In the genomic region with DNA sequence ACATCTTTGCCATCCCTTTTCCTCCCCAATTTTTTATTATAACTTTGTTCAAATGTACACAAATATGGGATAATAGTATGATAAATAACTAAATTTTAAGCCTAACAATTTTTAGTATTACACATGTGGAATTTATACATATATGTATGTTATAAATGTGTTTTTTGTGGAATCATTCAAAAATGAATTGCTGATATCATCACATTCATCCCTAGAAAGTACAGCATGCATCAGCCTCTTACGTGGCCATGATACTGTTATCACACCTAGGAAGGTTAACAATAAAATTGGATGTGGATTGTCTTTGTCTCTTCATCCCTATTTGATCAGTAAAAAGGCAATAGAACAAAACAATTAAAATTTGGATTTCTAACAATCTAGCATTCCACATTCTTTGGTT, we compare ENCODE assay signal across 34 cellular contexts.
DNase-seq lines count a peak whose midpoint lies in the region; ATAC-seq, FAIRE-seq and TF ChIP-seq lines count a peak whose summit lies in the region.
"Had no signal": no experiment of that assay in that cellular context is flagged by ENCODE, and none has a peak within 500 bp of the region (broad histone marks: within the 10 kb centered on the region; RNA-seq: fewer than 3 reads in every experiment).

No MANE protein-coding gene starts in this region.

- H2BK120ac ChIP-seq in IMR-90 (ENCODE audit: low read depth, low read length): no peak overlapping the region; the same call in 1 of the 2 replicates

- H3K9ac ChIP-seq in HepG2 (ENCODE audit: insufficient read depth, low read depth, low read length) (no peak overlapping the region), IMR-90 (ENCODE audit: low read depth, low read length) (no peak overlapping the region), K562 (ENCODE audit: insufficient read depth in 1 of 2, low read depth in 2 of 2, low read length in 2 of 2) (no peak overlapping the region)
- H3K9ac ChIP-seq: BLaER1; BLaER1 treated with 17β-estradiol and CSF1 and Interleukin-3, amounts not matched to agents 10 nM and 100 nM had no signal

- no peak overlapping the region for H2BK5ac ChIP-seq in IMR-90 (ENCODE audit: low read depth, low read length, poor library complexity, severe bottlenecking)

- dilution Hi-C loops in IMR-90 (cut with HindIII; ENCODE audit: low sequenced_read_pairs, unreplicated experiment): no loop called here

- 90% methylated on average over 1 of the region's 1 CpG for WGBS in HepG2 (ENCODE audit: low lambda C conversion rate)
- 63% methylated on average over 1 of the region's 1 CpG for WGBS in right lobe of liver (ENCODE audit: insufficient coverage, low coverage, low lambda C conversion rate, missing lambda C conversion rate)
- WGBS in A549 (ENCODE audit: missing lambda C conversion rate): 30% methylated on average over 1 of the region's 1 CpG
- WGBS in IMR-90 (ENCODE audit: extremely low coverage in 2 of 2, insufficient read length in 1 of 2), 2 experiments: no CpG with 5 or more reads among the region's 1 CpG
- 0% methylated on average over 1 of the region's 1 CpG for WGBS in K562 (ENCODE audit: insufficient coverage, low coverage, missing lambda C conversion rate)

- H2AFZ ChIP-seq in HepG2 (ENCODE audit: low read length) (no peak overlapping the region), IMR-90 (replicated peaks; ENCODE audit: low read length, poor library complexity) (no peak overlapping the region), K562 (ENCODE audit: low read depth, low read length) (no peak overlapping the region)

- no peak overlapping the region for H2AK9ac ChIP-seq in IMR-90 (replicated peaks; ENCODE audit: low read depth, low read length, poor library complexity)

- no peak overlapping the region for H3K18ac ChIP-seq in IMR-90 (ENCODE audit: low read depth, low read length)

- no peak overlapping the region for H3K56ac ChIP-seq in IMR-90 (ENCODE audit: extremely low read depth, insufficient read depth, low read length)

- H3K79me2 ChIP-seq in HepG2 (ENCODE audit: insufficient read depth, low read length): no peaks in the 10 kb centered on the region
- no peaks in the 10 kb centered on the region for H3K79me2 ChIP-seq in K562 (ENCODE audit: control insufficient read depth, insufficient read depth, low read length)

- in situ Hi-C loops in HepG2 (cut with HindIII; ENCODE audit: extremely low pct_ligation_motif_present, low pct_unique_long_range_greater_than_20kb): no loop called here
- in situ Hi-C loops in IMR-90 (cut with MboI; ENCODE audit: low sequenced_read_pairs): loop anchor here (10.0 kb wide), 1 partner anchor 130 kb away; no protein-coding TSS in a partner anchor
- in situ Hi-C loops in K562 (cut with MboI): no loop called here

- no peak overlapping the region for H3K4ac ChIP-seq in IMR-90 (ENCODE audit: low read depth, low read length)

- no peaks in the 10 kb centered on the region for H3K9me3 ChIP-seq in HepG2 (ENCODE audit: low read length)
- no peaks in the 10 kb centered on the region for H3K9me3 ChIP-seq in right lobe of liver
- no peaks in the 10 kb centered on the region for H3K9me3 ChIP-seq in A549
- H3K9me3 ChIP-seq in IMR-90 (ENCODE audit: control insufficient read depth, insufficient read depth, low read length): no peaks in the 10 kb centered on the region
- H3K9me3 ChIP-seq in K562 (replicated peaks; ENCODE audit: control insufficient read depth, insufficient read depth, low read depth, low read length): no peaks in the 10 kb centered on the region
- H3K9me3 ChIP-seq: BE2C; BLaER1; BLaER1 treated with 17β-estradiol and CSF1 and Interleukin-3, amounts not matched to agents 10 nM and 100 nM; Caco-2 had no signal

- H3K36me3 ChIP-seq in HepG2 (replicated peaks in 1 of 2; ENCODE audit: control insufficient read depth in 1 of 2, insufficient read depth in 2 of 2, low read length in 2 of 2) (no peaks in the 10 kb centered on the region), right lobe of liver (no peaks in the 10 kb centered on the region), IMR-90 (ENCODE audit: control insufficient read depth, insufficient read depth, low read length) (no peaks in the 10 kb centered on the region), K562 (ENCODE audit: control insufficient read depth, insufficient read depth, low read length) (no peaks in the 10 kb centered on the region)
- H3K36me3 ChIP-seq: BE2C; BLaER1; BLaER1 treated with 17β-estradiol and CSF1 and Interleukin-3, amounts not matched to agents 10 nM and 100 nM had no signal

- H3K4me2 ChIP-seq in HepG2 (ENCODE audit: low read depth, low read length) (no peak overlapping the region), A549 (no peak overlapping the region), IMR-90 (ENCODE audit: low read depth, low read length) (no peak overlapping the region), K562 (ENCODE audit: insufficient read depth, low read length) (no peak overlapping the region)
- H3K4me2 ChIP-seq: BLaER1; BLaER1 treated with 17β-estradiol and CSF1 and Interleukin-3, amounts not matched to agents 10 nM and 100 nM had no signal

- H3K14ac ChIP-seq in IMR-90 (replicated peaks; ENCODE audit: low read depth, low read length): no peak overlapping the region

- TF ChIP-seq CTCF in HepG2 (CRISPR knock-in tag; IDR thresholded peaks at IDR 0.05): no peak
- no peak for TF ChIP-seq CTCF in right lobe of liver (IDR thresholded peaks at IDR 0.05)
- no peak for TF ChIP-seq CTCF in A549 (IDR thresholded peaks at IDR 0.05)
- no peak for TF ChIP-seq CTCF in IMR-90 (conservative IDR thresholded peaks at IDR 0.05; ENCODE audit: low read depth, low read length)
- TF ChIP-seq CTCF in K562 (IDR thresholded peaks at IDR 0.05 in 2 of 3, conservative IDR thresholded peaks at IDR 0.05 in 1 of 3; ENCODE audit: insufficient read depth in 2 of 3, low read depth in 1 of 3, low read length in 3 of 3): no peak

- H3K4me1 ChIP-seq in HepG2 (ENCODE audit: insufficient read depth, low read length) (peaks cover 44% of the 10 kb centered on the region), right lobe of liver (no peaks in the 10 kb centered on the region), A549 (no peaks in the 10 kb centered on the region), IMR-90 (ENCODE audit: control insufficient read depth, insufficient read depth, low read length) (peaks cover 18% of the 10 kb centered on the region), K562 (replicated peaks in 1 of 2; ENCODE audit: control insufficient read depth in 2 of 2, insufficient read depth in 2 of 2, low read length in 2 of 2) (no peaks in the 10 kb centered on the region)
- H3K4me1 ChIP-seq: BE2C; BLaER1; BLaER1 treated with 17β-estradiol and CSF1 and Interleukin-3, amounts not matched to agents 10 nM and 100 nM had no signal

- no peak overlapping the region for H4K91ac ChIP-seq in IMR-90 (ENCODE audit: insufficient read depth, low read depth, low read length)

- TF ChIP-seq RAD21 in HepG2 (CRISPR knock-in tag; IDR thresholded peaks at IDR 0.05) (no peak), A549 (conservative IDR thresholded peaks at IDR 0.05 in 1 of 2, IDR thresholded peaks at IDR 0.05 in 1 of 2) (no peak), IMR-90 (IDR thresholded peaks at IDR 0.05; ENCODE audit: low read length) (no peak), K562 (CRISPR knock-in tag; conservative IDR thresholded peaks at IDR 0.05 in 1 of 2, IDR thresholded peaks at IDR 0.05 in 1 of 2) (no peak)

- POLR2A ChIA-PET in HepG2 (lab: Yijun Ruan, JAX): no interaction called here
- POLR2A ChIA-PET in A549 (lab: Yijun Ruan, JAX): no interaction called here
- POLR2A ChIA-PET in IMR-90 (lab: Charles Lee; ENCODE audit: unreplicated experiment): no interaction called here
- POLR2A ChIA-PET in K562 (lab: Yijun Ruan, JAX): no interaction called here

- BruUV-seq in HepG2 (replicated peaks; lab: Mats Ljungman, UMichigan): no TSS peak
- no TSS peak for BruUV-seq in IMR-90 (replicated peaks; lab: Mats Ljungman, UMichigan)
- BruUV-seq in K562 (replicated peaks; lab: Mats Ljungman, UMichigan): no TSS peak

- no peak overlapping the region for H4K5ac ChIP-seq in IMR-90 (ENCODE audit: low read depth, low read length)

- no peak for FAIRE-seq in HepG2 (lab: Jason Lieb, UNC)
- FAIRE-seq in A549 (lab: Jason Lieb, UNC): no peak
- no peak for FAIRE-seq in K562 (lab: Jason Lieb, UNC)
- FAIRE-seq: A204.1, D721Med had no signal

- TF ChIP-seq POLR2A in HepG2 (IDR thresholded peaks at IDR 0.05; ENCODE audit: insufficient read depth in 1 of 2, low read depth in 2 of 2, low read length in 2 of 2) (no peak), right lobe of liver (IDR thresholded peaks at IDR 0.05) (no peak), A549 (IDR thresholded peaks at IDR 0.05; ENCODE audit: low read length) (no peak), IMR-90 (IDR thresholded peaks at IDR 0.05; ENCODE audit: low read depth, low read length) (no peak), K562 (conservative IDR thresholded peaks at IDR 0.05) (no peak)

- no peaks in the 10 kb centered on the region for H4K20me1 ChIP-seq in HepG2 (ENCODE audit: insufficient read depth, low read length)
- no peaks in the 10 kb centered on the region for H4K20me1 ChIP-seq in IMR-90 (ENCODE audit: insufficient read depth, low read length)
- H4K20me1 ChIP-seq in K562 (replicated peaks; ENCODE audit: control insufficient read depth, insufficient read depth, low read length): no peaks in the 10 kb centered on the region
- H4K20me1 ChIP-seq: BLaER1; BLaER1 treated with 17β-estradiol and CSF1 and Interleukin-3, amounts not matched to agents 10 nM and 100 nM had no signal

- H3K9me1 ChIP-seq in IMR-90 (ENCODE audit: insufficient read depth, low read length) (peaks cover 10% of the 10 kb centered on the region), K562 (ENCODE audit: control insufficient read depth, insufficient read depth, low read length) (no peaks in the 10 kb centered on the region)

- no peak overlapping the region for H2BK15ac ChIP-seq in IMR-90 (ENCODE audit: low read depth, low read length)

- H3K4me3 ChIP-seq in HepG2 (replicated peaks in 1 of 3; ENCODE audit: insufficient read depth in 1 of 3, low read depth in 2 of 3, low read length in 3 of 3) (no peak overlapping the region), right lobe of liver (no peak overlapping the region), A549 (no peak overlapping the region), IMR-90 (ENCODE audit: insufficient read depth, low read depth, low read length) (no peak overlapping the region), K562 (no peak overlapping the region)
- H3K4me3 ChIP-seq: BLaER1; BLaER1 treated with 17β-estradiol and CSF1 and Interleukin-3, amounts not matched to agents 10 nM and 100 nM had no signal

- DNase-seq in HepG2 (ENCODE audit: low spot score) (no peak), right lobe of liver (no peak), A549 (ENCODE audit: low read depth in 1 of 2, low spot score in 1 of 2) (no peak), IMR-90 (no peak), K562 (ENCODE audit: extremely low read depth in 1 of 4, low spot score in 3 of 4) (no peak), NCI-H146 (lab: John Stamatoyannopoulos, UW) (no peak)
- DNase-seq: 8988T; ACHN; AML-193; BE2C; C1 segment of cervical spinal cord; Caco-2; Calu3; CD4-positive, alpha-beta memory T cell; CD4-positive, alpha-beta T cell; CD4-positive, CD25-positive, alpha-beta regulatory T cell; CD8-positive, alpha-beta memory T cell; CD8-positive, alpha-beta T cell; COR-L47; DMS 273 treated with DMSO at 0.1 percent for 48 hours; DMS153; DMS53; DMS79; DMS79 treated with DMSO at 0.1 percent for 48 hours; DND-41; EL had no signal

- no peak overlapping the region for H2BK20ac ChIP-seq in IMR-90 (ENCODE audit: low read depth, low read length)

- CTCF ChIA-PET in HepG2 (lab: Yijun Ruan, JAX; ENCODE audit: low intra/inter-chr PET ratio, low total read pairs) (no interaction called here), A549 (lab: Yijun Ruan, JAX) (no interaction called here), IMR-90 (lab: Yijun Ruan, JAX) (no interaction called here), K562 (lab: Yijun Ruan, JAX; ENCODE audit: low intra/inter-chr PET ratio) (interaction anchor here (0.7 kb wide), 1 partner anchor 111 kb away, joined by 3 read pairs; no protein-coding TSS in a partner anchor)

- no peak for TF ChIP-seq EP300 in HepG2 (IDR thresholded peaks at IDR 0.05; ENCODE audit: low read depth in 2 of 2, low read length in 2 of 2)
- TF ChIP-seq EP300 in HepG2 (CRISPR knock-in tag; IDR thresholded peaks at IDR 0.05; ENCODE audit: borderline replicate concordance): no peak
- no peak for TF ChIP-seq EP300 in A549 (IDR thresholded peaks at IDR 0.05)
- TF ChIP-seq EP300 in K562 (IDR thresholded peaks at IDR 0.05; ENCODE audit: low read length): no peak

- intact Hi-C loops in HepG2 (cut with micrococcal nuclease; ENCODE audit: unreplicated experiment): no loop called here
- intact Hi-C loops in right lobe of liver (cut with DNase I): no loop called here
- intact Hi-C loops in IMR-90 (cut with micrococcal nuclease): no loop called here
- intact Hi-C loops in K562 (cut with micrococcal nuclease): no loop called here

- no peak overlapping the region for H3K27ac ChIP-seq in HepG2 (ENCODE audit: extremely low read length, insufficient read depth, low read length)
- H3K27ac ChIP-seq in right lobe of liver: no peak overlapping the region
- no peak overlapping the region for H3K27ac ChIP-seq in A549
- H3K27ac ChIP-seq in IMR-90 (ENCODE audit: insufficient read depth, low read length): no peak overlapping the region
- no peak overlapping the region for H3K27ac ChIP-seq in K562 (ENCODE audit: extremely low read depth, low read depth, low read length)
- H3K27ac ChIP-seq: 22Rv1; BLaER1; BLaER1 treated with 17β-estradiol and CSF1 and Interleukin-3, amounts not matched to agents 10 nM and 100 nM; C4-2B had no signal

- ATAC-seq in HepG2 (no peak), right lobe of liver (no peak), A549 (no peak), IMR-90 (ENCODE audit: low read depth) (no peak), K562 (no peak), GM19397 (IDR thresholded peaks at IDR 0.05; ENCODE audit: unreplicated experiment) (no peak), GM18861 (IDR thresholded peaks at IDR 0.05; ENCODE audit: unreplicated experiment) (no peak)
- ATAC-seq: CD8-positive, alpha-beta T cell had no signal

- H2AK5ac ChIP-seq in IMR-90 (ENCODE audit: low read depth, low read length): peak overlapping the region; percentile 47; the same call in 1 of the 2 replicates

- H3K23ac ChIP-seq in IMR-90 (ENCODE audit: low read depth, low read length): no peak overlapping the region

- no peak overlapping the region for H4K8ac ChIP-seq in IMR-90 (ENCODE audit: low read depth in 2 of 2, low read length in 2 of 2)

- peaks cover 0 to 5% of the 10 kb centered on the region in 2 experiments; a peak in 1 of 4 replicates for H3K79me1 ChIP-seq in IMR-90 (ENCODE audit: low read depth in 1 of 2, low read length in 2 of 2)

- H3K27me3 ChIP-seq in HepG2 (ENCODE audit: control insufficient read depth in 1 of 2, insufficient read depth in 2 of 2, low read length in 2 of 2) (no peaks in the 10 kb centered on the region), right lobe of liver (no peaks in the 10 kb centered on the region), IMR-90 (ENCODE audit: control insufficient read depth, insufficient read depth, low read length) (no peaks in the 10 kb centered on the region), K562 (ENCODE audit: control insufficient read depth in 2 of 2, insufficient read depth in 2 of 2, low read length in 2 of 2) (peaks cover 7 to 11% of the 10 kb centered on the region in 2 experiments; a peak in 4 of 5 replicates)
- H3K27me3 ChIP-seq: BE2C; BLaER1; BLaER1 treated with 17β-estradiol and CSF1 and Interleukin-3, amounts not matched to agents 10 nM and 100 nM had no signal
